ENCODE assay signal across 26 cellular contexts in genomic region chr10:82768040-82768439, GRCh38.
DNase-seq lines count a peak whose midpoint lies in the region; ATAC-seq and TF ChIP-seq lines count a peak whose summit lies in the region.
"Had no signal": no experiment of that assay in that cellular context is flagged by ENCODE, and none has a peak within 500 bp of the region (broad histone marks: within the 10 kb centered on the region; RNA-seq: fewer than 3 reads in every experiment).

No MANE protein-coding gene starts in this region.

- no peaks in the 10 kb centered on the region for H3K27me3 ChIP-seq in KMS-11 (ENCODE audit: insufficient read depth, low read depth)
- no peaks in the 10 kb centered on the region for H3K27me3 ChIP-seq in OCI-LY1 (ENCODE audit: insufficient read depth, low read length)

- TF ChIP-seq CTCF in GM13977 (IDR thresholded peaks at IDR 0.05; ENCODE audit: extremely low read depth, insufficient read depth, missing control alignments), result no peak
- TF ChIP-seq CTCF in KMS-11 (conservative IDR thresholded peaks at IDR 0.05; ENCODE audit: low read depth, low read length), result no peak
- TF ChIP-seq CTCF in OCI-LY1 (IDR thresholded peaks at IDR 0.05; ENCODE audit: low read length), result no peak

- no peak overlapping the region for H3K4me3 ChIP-seq in KMS-11 (IDR thresholded peaks at IDR 0.05; ENCODE audit: insufficient read depth, low read depth, low read length)
- H3K4me3 ChIP-seq in OCI-LY1 (ENCODE audit: low read depth, low read length, poor library complexity, severe bottlenecking), result peak overlapping the region; percentile 31
- H3K4me3 ChIP-seq: GM23248 had no signal

- H3K9me2 ChIP-seq in OCI-LY1 (ENCODE audit: low read depth, low read length), result no peaks in the 10 kb centered on the region

- ATAC-seq in GM18502 (IDR thresholded peaks at IDR 0.05; ENCODE audit: poor library complexity, unreplicated experiment) (no peak), GM21737 (IDR thresholded peaks at IDR 0.05; ENCODE audit: unreplicated experiment) (no peak), GM18861 (IDR thresholded peaks at IDR 0.05; ENCODE audit: unreplicated experiment) (no peak)
- ATAC-seq: Panc1 had no signal

- H3K4me1 ChIP-seq in KMS-11 (ENCODE audit: low read depth, poor library complexity, severe bottlenecking) (peaks cover 17% of the 10 kb centered on the region), OCI-LY1 (ENCODE audit: insufficient read depth, low read length, severe bottlenecking) (peaks cover 29% of the 10 kb centered on the region)

- H3K27ac ChIP-seq in KMS-11 (no peak overlapping the region; the same call in 1 of the 2 replicates), OCI-LY1 (ENCODE audit: low read depth, low read length, poor library complexity, severe bottlenecking) (peak overlapping the region; percentile 53)
- H3K27ac ChIP-seq: GM23248, RWPE1 had no signal

- H2AFZ ChIP-seq in KMS-11 (ENCODE audit: low read depth) (peak overlapping the region; percentile 2; the same call in 1 of the 2 replicates), OCI-LY1 (ENCODE audit: low read length) (no peak overlapping the region)
- H2AFZ ChIP-seq: GM23248 had no signal

- H3F3A ChIP-seq in OCI-LY1 (ENCODE audit: insufficient read depth, low read length), result no peaks in the 10 kb centered on the region

- H3K36me3 ChIP-seq in KMS-11 (ENCODE audit: insufficient read depth) (no peaks in the 10 kb centered on the region), OCI-LY1 (ENCODE audit: insufficient read depth, low read length) (peaks cover 25% of the 10 kb centered on the region)

- DNase-seq in GM13977 (ENCODE audit: low spot score) (peak; percentile 2), ureter (ENCODE audit: low spot score) (no peak)
- DNase-seq: CD8-positive, alpha-beta memory T cell; DMS 273 treated with DMSO at 0.1 percent for 48 hours; DMS79; EL; GF-D8; GM23248; H7; IMR-90; KG1; NCI-H1092; NCI-H1417 treated with DMSO at 0.1 percent for 48 hours; NCI-H1694 treated with DMSO at 0.1 percent for 48 hours; NCI-H2081; NCI-H2227 treated with DMSO at 0.1 percent for 48 hours; NCI-H526 treated with DMSO at 0.1 percent for 48 hours; SHP77; T-helper 1 cell had no signal

- H3K9ac ChIP-seq in KMS-11, result no peak overlapping the region
- H3K9ac ChIP-seq in OCI-LY1 (ENCODE audit: low read length), result peak overlapping the region; percentile 26; the same call in 1 of the 2 replicates
- H3K9ac ChIP-seq: GM23248 had no signal

- no peaks in the 10 kb centered on the region for H4K20me1 ChIP-seq in KMS-11 (ENCODE audit: insufficient read depth)
- H4K20me1 ChIP-seq in OCI-LY1 (ENCODE audit: insufficient read depth, low read length), result no peaks in the 10 kb centered on the region

- H3K79me2 ChIP-seq in KMS-11 (ENCODE audit: insufficient read depth, low read depth) (no peaks in the 10 kb centered on the region), OCI-LY1 (ENCODE audit: insufficient read depth, low read length) (peaks cover 6% of the 10 kb centered on the region; the same call in 1 of the 2 replicates)

- H3K4me2 ChIP-seq in KMS-11 (peak overlapping the region; percentile 49; the same call in 1 of the 2 replicates), OCI-LY1 (ENCODE audit: low read length) (peak overlapping the region; percentile 64)

- in situ Hi-C loops in GM13977 (cut with MboI; ENCODE audit: low pct_unique_long_range_greater_than_20kb, low sequenced_read_pairs, unreplicated experiment), result no loop called here

- peaks cover under 1% of the 10 kb centered on the region; the same call in 1 of the 2 replicates for H3K9me3 ChIP-seq in OCI-LY1 (ENCODE audit: low read length)
